Comparison of ENCODE assay signal across 25 cellular contexts in the genomic region with DNA sequence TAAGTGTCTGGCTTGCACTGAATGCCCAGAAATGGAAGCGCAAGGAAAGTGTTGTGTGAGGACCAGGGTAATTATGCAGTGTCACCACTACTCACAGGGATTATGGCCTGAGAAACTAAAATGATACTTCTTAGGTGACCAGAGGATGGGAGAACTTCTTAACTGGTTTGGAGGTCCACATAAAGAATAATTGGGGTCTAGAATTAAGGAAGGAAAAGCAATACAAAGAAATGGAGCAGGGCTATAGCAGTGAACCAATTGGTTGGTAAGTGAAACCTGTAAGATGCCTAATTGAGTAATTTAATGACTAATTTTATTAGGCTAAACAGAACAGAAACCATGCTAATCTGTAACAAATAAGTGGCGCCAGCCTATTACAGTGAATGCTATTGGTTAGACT. TPM values are rescaled to one million over a fixed set of nuclear protein-coding genes. Genes with fewer than 3 reads are reported as not detected.
DNase-seq lines count a peak whose midpoint lies in the region; ATAC-seq and TF ChIP-seq lines count a peak whose summit lies in the region.
"Had no signal": no experiment of that assay in that cellular context is flagged by ENCODE, and none has a peak within 500 bp of the region (broad histone marks: within the 10 kb centered on the region; RNA-seq: fewer than 3 reads in every experiment).

No MANE protein-coding gene starts in this region.

- intact Hi-C loops in Right ventricle myocardium superior (cut with DNase I), result no loop called here
- intact Hi-C loops in activated CD4-positive, alpha-beta T cell treated with anti-CD3 and anti-CD28 coated beads, Interleukin-2, amount 10 ng/mL, durations not matched to agents 24 days and 14 days (cut with micrococcal nuclease), result no loop called here
- intact Hi-C loops in prostate gland (cut with DNase I), result no loop called here

- TF ChIP-seq POLR2A in prostate gland (IDR thresholded peaks at IDR 0.05), result no peak

- no peaks in the 10 kb centered on the region for H3K9me3 ChIP-seq in cardiac muscle cell (ENCODE audit: low read depth)
- H3K9me3 ChIP-seq in HEK293 (ENCODE audit: control insufficient read depth, insufficient read depth, low read depth, low read length), result no peaks in the 10 kb centered on the region
- H3K9me3 ChIP-seq in prostate gland, result no peaks in the 10 kb centered on the region
- H3K9me3 ChIP-seq: BLaER1 treated with 17β-estradiol and CSF1 and Interleukin-3, amounts not matched to agents 10 nM and 100 nM had no signal

- H3K27me3 ChIP-seq in cardiac muscle cell, result no peaks in the 10 kb centered on the region
- no peaks in the 10 kb centered on the region for H3K27me3 ChIP-seq in prostate gland (replicated peaks; ENCODE audit: insufficient read depth)
- H3K27me3 ChIP-seq: BLaER1 treated with 17β-estradiol and CSF1 and Interleukin-3, amounts not matched to agents 10 nM and 100 nM; dorsolateral prefrontal cortex had no signal

- peak overlapping the region; percentile 21 for H3K27ac ChIP-seq in cardiac muscle cell
- H3K27ac ChIP-seq in HEK293 (ENCODE audit: extremely low read depth, low read depth, low read length), result no peak overlapping the region
- no peak overlapping the region for H3K27ac ChIP-seq in RWPE1
- no peak overlapping the region for H3K27ac ChIP-seq in prostate gland
- H3K27ac ChIP-seq: BLaER1 treated with 17β-estradiol and CSF1 and Interleukin-3, amounts not matched to agents 10 nM and 100 nM had no signal

- peaks cover 41% of the 10 kb centered on the region for H3K4me1 Mint-ChIP-seq in progenitor cell of endocrine pancreas (ENCODE audit: low read depth)
- peaks cover 27% of the 10 kb centered on the region for H3K4me1 Mint-ChIP-seq in activated CD4-positive, alpha-beta T cell treated with anti-CD3 and anti-CD28 coated beads, Interleukin-2, amount 10 ng/mL, durations not matched to agents 24 days and 14 days

- H3K27ac Mint-ChIP-seq in progenitor cell of endocrine pancreas, result peak overlapping the region; percentile 50
- H3K27ac Mint-ChIP-seq in activated CD4-positive, alpha-beta T cell treated with anti-CD3 and anti-CD28 coated beads, Interleukin-2, amount 10 ng/mL, durations not matched to agents 24 days and 14 days, result no peak overlapping the region
- H3K27ac Mint-ChIP-seq: activated CD4-positive, alpha-beta memory T cell treated with anti-CD3 and anti-CD28 coated beads for 36 hours had no signal

- 89% methylated on average over 2 of the region's 2 CpGs for WGBS in prostate gland

- peaks cover 7% of the 10 kb centered on the region for H3K36me3 Mint-ChIP-seq in progenitor cell of endocrine pancreas (ENCODE audit: insufficient read depth)
- peaks cover 13% of the 10 kb centered on the region for H3K36me3 Mint-ChIP-seq in activated CD4-positive, alpha-beta T cell treated with anti-CD3 and anti-CD28 coated beads, Interleukin-2, amount 10 ng/mL, durations not matched to agents 24 days and 14 days (ENCODE audit: low read depth)

- DNase-seq in cardiac muscle cell (ENCODE audit: low read depth in 1 of 2, low spot score in 1 of 2), result no peak
- no peak for DNase-seq in Right ventricle myocardium superior
- peak; percentile 28 for DNase-seq in cerebellar cortex (ENCODE audit: low spot score)
- no peak for DNase-seq in progenitor cell of endocrine pancreas (ENCODE audit: low spot score, unreplicated experiment)
- no peak for DNase-seq in activated CD4-positive, alpha-beta T cell treated with anti-CD3 and anti-CD28 coated beads, Interleukin-2, amount 10 ng/mL, durations not matched to agents 24 days and 14 days
- no peak for DNase-seq in RWPE1 (ENCODE audit: low spot score)
- no peak for DNase-seq in prostate gland (ENCODE audit: low spot score)
- DNase-seq: activated CD4-positive, alpha-beta memory T cell treated with anti-CD3 and anti-CD28 coated beads for 36 hours; activated CD4-positive, CD25-positive, alpha-beta regulatory T cell; activated naive CD4-positive, alpha-beta T cell treated with Interleukin-2 at 50 U/mL for 16 hours; anterior cingulate cortex; central memory CD4-positive, alpha-beta T cell; dorsolateral prefrontal cortex; KBM-7; midbrain; MV-4-11; NCI-H1694 treated with DMSO at 0.1 percent for 48 hours; NCI-H2171 treated with DMSO at 0.1 percent for 48 hours; NCI-H524 treated with DMSO at 0.1 percent for 48 hours; T-helper 9 cell had no signal

- no peaks in the 10 kb centered on the region for H3K27me3 Mint-ChIP-seq in progenitor cell of endocrine pancreas
- H3K27me3 Mint-ChIP-seq in activated CD4-positive, alpha-beta T cell treated with anti-CD3 and anti-CD28 coated beads, Interleukin-2, amount 10 ng/mL, durations not matched to agents 24 days and 14 days, result no peaks in the 10 kb centered on the region
- H3K27me3 Mint-ChIP-seq: activated CD4-positive, alpha-beta memory T cell treated with anti-CD3 and anti-CD28 coated beads for 36 hours had no signal

- H3K4me1 ChIP-seq in cardiac muscle cell (ENCODE audit: low read depth) (peaks cover 35% of the 10 kb centered on the region), HEK293 (ENCODE audit: control insufficient read depth, insufficient read depth, low read length) (peaks cover 22% of the 10 kb centered on the region; the same call in 1 of the 2 replicates), prostate gland (replicated peaks) (peaks cover 11% of the 10 kb centered on the region)

- ATAC-seq in Right ventricle myocardium superior (ENCODE audit: poor library complexity), result no peak
- ATAC-seq: HCT116, left lobe of liver, SK-N-SH treated with all-trans-retinoic acid at 6 μM for 48 hours had no signal

- CTCF ChIA-PET in HEK293 (lab: Yijun Ruan, JAX) (interaction anchor here (1.3 kb wide), 1 partner anchor 22 kb away, joined by 3 read pairs; no protein-coding TSS in a partner anchor), RWPE1 (lab: Yijun Ruan, JAX) (no interaction called here)

- peaks cover 8% of the 10 kb centered on the region for H3K36me3 ChIP-seq in cardiac muscle cell
- peaks cover 0 to 15% of the 10 kb centered on the region in 2 experiments; a peak in 1 of 3 replicates for H3K36me3 ChIP-seq in HEK293 (ENCODE audit: control insufficient read depth in 2 of 2, insufficient read depth in 1 of 2, low read length in 2 of 2)
- no peaks in the 10 kb centered on the region for H3K36me3 ChIP-seq in prostate gland

- POLR2A ChIA-PET in HEK293 (lab: Yijun Ruan, JAX), result no interaction called here
- POLR2A ChIA-PET in RWPE1 (lab: Yijun Ruan, JAX; ENCODE audit: low non-redundant PET), result no interaction called here

- no peak overlapping the region for H3K4me3 Mint-ChIP-seq in progenitor cell of endocrine pancreas (ENCODE audit: low read depth)
- no peak overlapping the region for H3K4me3 Mint-ChIP-seq in activated CD4-positive, alpha-beta T cell treated with anti-CD3 and anti-CD28 coated beads, Interleukin-2, amount 10 ng/mL, durations not matched to agents 24 days and 14 days
- H3K4me3 Mint-ChIP-seq: activated CD4-positive, alpha-beta memory T cell treated with anti-CD3 and anti-CD28 coated beads for 36 hours had no signal

- TF ChIP-seq CTCF in cardiac muscle cell (IDR thresholded peaks at IDR 0.05; ENCODE audit: low read depth, low read length), result no peak
- no peak for TF ChIP-seq CTCF in HEK293 (tag by site-specific recombination; IDR thresholded peaks at IDR 0.05)
- TF ChIP-seq CTCF in progenitor cell of endocrine pancreas (IDR thresholded peaks at IDR 0.05; ENCODE audit: unreplicated experiment), result no peak
- TF ChIP-seq CTCF in RWPE1 (conservative IDR thresholded peaks at IDR 0.05; ENCODE audit: low read depth), result no peak
- TF ChIP-seq CTCF in prostate gland (IDR thresholded peaks at IDR 0.05), result no peak

- H3K4me3 ChIP-seq in cardiac muscle cell, result no peak overlapping the region
- H3K4me3 ChIP-seq in HEK293 (ENCODE audit: low read depth, low read length), result no peak overlapping the region
- no peak overlapping the region for H3K4me3 ChIP-seq in prostate gland
- H3K4me3 ChIP-seq: BLaER1 treated with 17β-estradiol and CSF1 and Interleukin-3, amounts not matched to agents 10 nM and 100 nM had no signal

- H3K9me3 Mint-ChIP-seq in progenitor cell of endocrine pancreas (ENCODE audit: low read depth), result no peaks in the 10 kb centered on the region
- no peaks in the 10 kb centered on the region for H3K9me3 Mint-ChIP-seq in activated CD4-positive, alpha-beta T cell treated with anti-CD3 and anti-CD28 coated beads, Interleukin-2, amount 10 ng/mL, durations not matched to agents 24 days and 14 days
- H3K9me3 Mint-ChIP-seq: activated CD4-positive, alpha-beta memory T cell treated with anti-CD3 and anti-CD28 coated beads for 36 hours had no signal

TF ChIP-seq in HEK293, 187 proteins besides CTCF, POLR2A, EP300 and RAD21:
- TF ChIP-seq ZNF133 (tag by site-specific recombination; IDR thresholded peaks at IDR 0.05), result peak; percentile 97
- TF ChIP-seq, protein P1, sequence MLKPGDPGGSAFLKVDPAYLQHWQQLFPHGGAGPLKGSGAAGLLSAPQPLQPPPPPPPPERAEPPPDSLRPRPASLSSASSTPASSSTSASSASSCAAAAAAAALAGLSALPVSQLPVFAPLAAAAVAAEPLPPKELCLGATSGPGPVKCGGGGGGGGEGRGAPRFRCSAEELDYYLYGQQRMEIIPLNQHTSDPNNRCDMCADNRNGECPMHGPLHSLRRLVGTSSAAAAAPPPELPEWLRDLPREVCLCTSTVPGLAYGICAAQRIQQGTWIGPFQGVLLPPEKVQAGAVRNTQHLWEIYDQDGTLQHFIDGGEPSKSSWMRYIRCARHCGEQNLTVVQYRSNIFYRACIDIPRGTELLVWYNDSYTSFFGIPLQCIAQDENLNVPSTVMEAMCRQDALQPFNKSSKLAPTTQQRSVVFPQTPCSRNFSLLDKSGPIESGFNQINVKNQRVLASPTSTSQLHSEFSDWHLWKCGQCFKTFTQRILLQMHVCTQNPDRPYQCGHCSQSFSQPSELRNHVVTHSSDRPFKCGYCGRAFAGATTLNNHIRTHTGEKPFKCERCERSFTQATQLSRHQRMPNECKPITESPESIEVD (tag by site-specific recombination; IDR thresholded peaks at IDR 0.05), result no peak

RNA-seq across cellular contexts. Expression of a gene that starts 5.3 kb away (rescaled TPM):
- total RNA-seq in cardiac muscle cell (43.1 and 54.1 TPM in 2 replicates), Right ventricle myocardium superior (26.0 TPM), progenitor cell of endocrine pancreas (69.0 and 72.1 TPM in 2 replicates), prostate gland (10 to 100 TPM; 26.0 to 33.7 TPM)
- 38.2 and 43.4 TPM in 2 replicates for polyA plus RNA-seq in cardiac muscle cell
- 22.1 and 22.2 TPM in 2 replicates for total RNA-seq in activated CD4-positive, alpha-beta T cell treated with anti-CD3 and anti-CD28 coated beads, Interleukin-2, amount 10 ng/mL, durations not matched to agents 24 days and 14 days

RNA-seq across cellular contexts. Expression of a gene that starts 31.2 kb away (rescaled TPM):
- total RNA-seq in cardiac muscle cell (59.9 and 65.2 TPM in 2 replicates), Right ventricle myocardium superior (70.3 TPM), progenitor cell of endocrine pancreas (101 and 102 TPM in 2 replicates), prostate gland (100 to 1,000 TPM; 112 to 159 TPM)
- polyA plus RNA-seq in cardiac muscle cell, result 40.8 and 52.3 TPM in 2 replicates
- 39.1 and 41.2 TPM in 2 replicates for total RNA-seq in activated CD4-positive, alpha-beta T cell treated with anti-CD3 and anti-CD28 coated beads, Interleukin-2, amount 10 ng/mL, durations not matched to agents 24 days and 14 days
